In the genomic region with DNA sequence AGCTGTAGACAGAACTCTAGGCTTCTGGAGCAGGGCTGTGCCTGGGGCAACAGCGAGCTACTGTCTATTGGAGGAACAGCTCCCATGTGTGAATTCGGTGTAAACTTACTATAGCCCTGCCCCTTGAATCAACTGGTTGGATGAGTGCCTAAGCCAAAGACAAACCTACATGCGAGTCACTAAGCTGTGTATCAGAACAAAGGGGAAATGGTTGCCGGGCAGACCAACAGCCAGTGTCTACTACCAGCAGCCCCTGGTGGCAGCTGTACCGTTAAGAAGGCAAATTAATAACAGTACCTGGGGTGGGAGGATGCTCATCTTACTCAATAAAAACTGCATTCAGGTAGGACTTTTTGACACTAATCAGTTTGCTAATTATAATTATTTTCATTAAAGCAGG, we compare ENCODE assay signal across 1 cellular context.
TF ChIP-seq lines count a peak whose summit lies in the region.

No MANE protein-coding gene starts in this region.

TF ChIP-seq in GM23338, 12 proteins besides CTCF, POLR2A, EP300 and RAD21 (continued from another document):
- TF ChIP-seq EZH2 (IDR thresholded peaks at IDR 0.05; ENCODE audit: low read depth, unreplicated experiment) (no peak), POLR2AphosphoS5 (IDR thresholded peaks at IDR 0.05; ENCODE audit: low read depth) (no peak), CREB1 (CRISPR knock-in tag; IDR thresholded peaks at IDR 0.05; ENCODE audit: low read depth) (no peak), STAT1 (IDR thresholded peaks at IDR 0.05; ENCODE audit: unreplicated experiment) (no peak), ZNF331 (CRISPR knock-in tag; IDR thresholded peaks at IDR 0.05; ENCODE audit: low read depth) (no peak), JUNB (IDR thresholded peaks at IDR 0.05; ENCODE audit: unreplicated experiment) (no peak), ZNF114 (CRISPR knock-in tag; IDR thresholded peaks at IDR 0.05) (no peak)
- TF ChIP-seq, protein P1, sequence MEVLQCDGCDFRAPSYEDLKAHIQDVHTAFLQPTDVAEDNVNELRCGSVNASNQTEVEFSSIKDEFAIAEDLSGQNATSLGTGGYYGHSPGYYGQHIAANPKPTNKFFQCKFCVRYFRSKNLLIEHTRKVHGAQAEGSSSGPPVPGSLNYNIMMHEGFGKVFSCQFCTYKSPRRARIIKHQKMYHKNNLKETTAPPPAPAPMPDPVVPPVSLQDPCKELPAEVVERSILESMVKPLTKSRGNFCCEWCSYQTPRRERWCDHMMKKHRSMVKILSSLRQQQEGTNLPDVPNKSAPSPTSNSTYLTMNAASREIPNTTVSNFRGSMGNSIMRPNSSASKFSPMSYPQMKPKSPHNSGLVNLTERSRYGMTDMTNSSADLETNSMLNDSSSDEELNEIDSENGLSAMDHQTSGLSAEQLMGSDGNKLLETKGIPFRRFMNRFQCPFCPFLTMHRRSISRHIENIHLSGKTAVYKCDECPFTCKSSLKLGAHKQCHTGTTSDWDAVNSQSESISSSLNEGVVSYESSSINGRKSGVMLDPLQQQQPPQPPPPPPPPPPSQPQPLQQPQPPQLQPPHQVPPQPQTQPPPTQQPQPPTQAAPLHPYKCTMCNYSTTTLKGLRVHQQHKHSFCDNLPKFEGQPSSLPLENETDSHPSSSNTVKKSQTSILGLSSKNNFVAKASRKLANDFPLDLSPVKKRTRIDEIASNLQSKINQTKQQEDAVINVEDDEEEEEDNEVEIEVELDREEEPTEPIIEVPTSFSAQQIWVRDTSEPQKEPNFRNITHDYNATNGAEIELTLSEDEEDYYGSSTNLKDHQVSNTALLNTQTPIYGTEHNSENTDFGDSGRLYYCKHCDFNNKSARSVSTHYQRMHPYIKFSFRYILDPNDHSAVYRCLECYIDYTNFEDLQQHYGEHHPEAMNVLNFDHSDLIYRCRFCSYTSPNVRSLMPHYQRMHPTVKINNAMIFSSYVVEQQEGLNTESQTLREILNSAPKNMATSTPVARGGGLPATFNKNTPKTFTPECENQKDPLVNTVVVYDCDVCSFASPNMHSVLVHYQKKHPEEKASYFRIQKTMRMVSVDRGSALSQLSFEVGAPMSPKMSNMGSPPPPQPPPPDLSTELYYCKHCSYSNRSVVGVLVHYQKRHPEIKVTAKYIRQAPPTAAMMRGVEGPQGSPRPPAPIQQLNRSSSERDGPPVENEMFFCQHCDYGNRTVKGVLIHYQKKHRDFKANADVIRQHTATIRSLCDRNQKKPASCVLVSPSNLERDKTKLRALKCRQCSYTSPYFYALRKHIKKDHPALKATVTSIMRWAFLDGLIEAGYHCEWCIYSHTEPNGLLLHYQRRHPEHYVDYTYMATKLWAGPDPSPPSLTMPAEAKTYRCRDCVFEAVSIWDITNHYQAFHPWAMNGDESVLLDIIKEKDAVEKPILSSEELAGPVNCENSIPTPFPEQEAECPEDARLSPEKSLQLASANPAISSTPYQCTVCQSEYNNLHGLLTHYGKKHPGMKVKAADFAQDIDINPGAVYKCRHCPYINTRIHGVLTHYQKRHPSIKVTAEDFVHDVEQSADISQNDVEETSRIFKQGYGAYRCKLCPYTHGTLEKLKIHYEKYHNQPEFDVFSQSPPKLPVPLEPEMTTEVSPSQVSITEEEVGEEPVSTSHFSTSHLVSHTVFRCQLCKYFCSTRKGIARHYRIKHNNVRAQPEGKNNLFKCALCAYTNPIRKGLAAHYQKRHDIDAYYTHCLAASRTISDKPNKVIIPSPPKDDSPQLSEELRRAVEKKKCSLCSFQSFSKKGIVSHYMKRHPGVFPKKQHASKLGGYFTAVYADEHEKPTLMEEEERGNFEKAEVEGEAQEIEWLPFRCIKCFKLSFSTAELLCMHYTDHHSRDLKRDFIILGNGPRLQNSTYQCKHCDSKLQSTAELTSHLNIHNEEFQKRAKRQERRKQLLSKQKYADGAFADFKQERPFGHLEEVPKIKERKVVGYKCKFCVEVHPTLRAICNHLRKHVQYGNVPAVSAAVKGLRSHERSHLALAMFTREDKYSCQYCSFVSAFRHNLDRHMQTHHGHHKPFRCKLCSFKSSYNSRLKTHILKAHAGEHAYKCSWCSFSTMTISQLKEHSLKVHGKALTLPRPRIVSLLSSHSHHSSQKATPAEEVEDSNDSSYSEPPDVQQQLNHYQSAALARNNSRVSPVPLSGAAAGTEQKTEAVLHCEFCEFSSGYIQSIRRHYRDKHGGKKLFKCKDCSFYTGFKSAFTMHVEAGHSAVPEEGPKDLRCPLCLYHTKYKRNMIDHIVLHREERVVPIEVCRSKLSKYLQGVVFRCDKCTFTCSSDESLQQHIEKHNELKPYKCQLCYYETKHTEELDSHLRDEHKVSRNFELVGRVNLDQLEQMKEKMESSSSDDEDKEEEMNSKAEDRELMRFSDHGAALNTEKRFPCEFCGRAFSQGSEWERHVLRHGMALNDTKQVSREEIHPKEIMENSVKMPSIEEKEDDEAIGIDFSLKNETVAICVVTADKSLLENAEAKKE (CRISPR knock-in tag; IDR thresholded peaks at IDR 0.05): no peak
- TF ChIP-seq, protein P2, sequence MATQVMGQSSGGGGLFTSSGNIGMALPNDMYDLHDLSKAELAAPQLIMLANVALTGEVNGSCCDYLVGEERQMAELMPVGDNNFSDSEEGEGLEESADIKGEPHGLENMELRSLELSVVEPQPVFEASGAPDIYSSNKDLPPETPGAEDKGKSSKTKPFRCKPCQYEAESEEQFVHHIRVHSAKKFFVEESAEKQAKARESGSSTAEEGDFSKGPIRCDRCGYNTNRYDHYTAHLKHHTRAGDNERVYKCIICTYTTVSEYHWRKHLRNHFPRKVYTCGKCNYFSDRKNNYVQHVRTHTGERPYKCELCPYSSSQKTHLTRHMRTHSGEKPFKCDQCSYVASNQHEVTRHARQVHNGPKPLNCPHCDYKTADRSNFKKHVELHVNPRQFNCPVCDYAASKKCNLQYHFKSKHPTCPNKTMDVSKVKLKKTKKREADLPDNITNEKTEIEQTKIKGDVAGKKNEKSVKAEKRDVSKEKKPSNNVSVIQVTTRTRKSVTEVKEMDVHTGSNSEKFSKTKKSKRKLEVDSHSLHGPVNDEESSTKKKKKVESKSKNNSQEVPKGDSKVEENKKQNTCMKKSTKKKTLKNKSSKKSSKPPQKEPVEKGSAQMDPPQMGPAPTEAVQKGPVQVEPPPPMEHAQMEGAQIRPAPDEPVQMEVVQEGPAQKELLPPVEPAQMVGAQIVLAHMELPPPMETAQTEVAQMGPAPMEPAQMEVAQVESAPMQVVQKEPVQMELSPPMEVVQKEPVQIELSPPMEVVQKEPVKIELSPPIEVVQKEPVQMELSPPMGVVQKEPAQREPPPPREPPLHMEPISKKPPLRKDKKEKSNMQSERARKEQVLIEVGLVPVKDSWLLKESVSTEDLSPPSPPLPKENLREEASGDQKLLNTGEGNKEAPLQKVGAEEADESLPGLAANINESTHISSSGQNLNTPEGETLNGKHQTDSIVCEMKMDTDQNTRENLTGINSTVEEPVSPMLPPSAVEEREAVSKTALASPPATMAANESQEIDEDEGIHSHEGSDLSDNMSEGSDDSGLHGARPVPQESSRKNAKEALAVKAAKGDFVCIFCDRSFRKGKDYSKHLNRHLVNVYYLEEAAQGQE (IDR thresholded peaks at IDR 0.05; ENCODE audit: unreplicated experiment): no peak
